In the genomic region with DNA sequence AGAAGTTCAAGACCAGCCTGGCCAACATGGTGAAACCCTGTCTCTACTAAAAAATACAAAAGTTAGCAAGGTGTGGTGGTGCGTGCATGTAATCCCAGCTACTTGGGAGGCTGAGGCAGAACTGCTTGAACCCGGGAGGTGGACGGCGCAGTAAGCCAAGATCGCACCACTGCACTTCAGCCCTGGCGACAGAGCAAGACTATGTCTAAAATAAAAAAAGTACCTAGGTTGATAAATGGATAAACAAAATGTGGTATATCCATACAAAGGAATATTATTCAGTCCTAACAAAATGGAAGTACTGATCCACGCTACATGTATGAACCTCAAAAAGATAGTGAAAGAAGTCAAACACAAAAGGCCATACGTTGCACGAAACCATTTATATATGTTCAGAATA, we compare ENCODE assay signal across 9 cellular contexts. TPM values are rescaled to one million over a fixed set of nuclear protein-coding genes. Genes with fewer than 3 reads are reported as not detected.
DNase-seq lines count a peak whose midpoint lies in the region; ATAC-seq and TF ChIP-seq lines count a peak whose summit lies in the region.
"Had no signal": no experiment of that assay in that cellular context is flagged by ENCODE, and none has a peak within 500 bp of the region (broad histone marks: within the 10 kb centered on the region; RNA-seq: fewer than 3 reads in every experiment).

No MANE protein-coding gene starts in this region.

- H3K9me3 Mint-ChIP-seq in activated naive CD4-positive, alpha-beta T cell treated with anti-CD3 and anti-CD28 coated beads, Interleukin-2, amount 10 ng/mL, durations not matched to agents 7 days and 5 days = no peaks in the 10 kb centered on the region
- peaks cover 24% of the 10 kb centered on the region for H3K9me3 Mint-ChIP-seq in WTC11
- H3K9me3 Mint-ChIP-seq in stimulated activated naive B cell treated with anti-CD40 and anti-IgM and Interleukin-4, amounts not matched to agents 10 μg/mL and 1 μg/mL and 100 μg/mL, for 72 hours = no peaks in the 10 kb centered on the region

- H3K4me3 Mint-ChIP-seq in activated naive CD4-positive, alpha-beta T cell treated with anti-CD3 and anti-CD28 coated beads, Interleukin-2, amount 10 ng/mL, durations not matched to agents 7 days and 5 days = peak overlapping the region; percentile 99
- peak overlapping the region; percentile 95 for H3K4me3 Mint-ChIP-seq in WTC11
- peak overlapping the region; percentile 99 for H3K4me3 Mint-ChIP-seq in stimulated activated naive B cell treated with anti-CD40 and anti-IgM and Interleukin-4, amounts not matched to agents 10 μg/mL and 1 μg/mL and 100 μg/mL, for 72 hours

- 0 out of 2 replicates have a peak, but pooled peaks cover 1% of the 10 kb centered on the region for H3K36me3 ChIP-seq in H7 (replicated peaks; ENCODE audit: control insufficient read depth, insufficient read depth, low read length)

- CTCF ChIA-PET in activated naive CD4-positive, alpha-beta T cell treated with anti-CD3 and anti-CD28 coated beads, Interleukin-2, amount 10 ng/mL, durations not matched to agents 7 days and 5 days (lab: Charles Lee) = no interaction called here
- CTCF ChIA-PET in WTC11 (lab: Charles Lee) = no interaction called here

- no peaks in the 10 kb centered on the region for H3K27me3 ChIP-seq in H7 (ENCODE audit: control insufficient read depth, insufficient read depth, low read length)

- TF ChIP-seq CTCF in WTC11 (IDR thresholded peaks at IDR 0.05) (no peak), fibroblast of villous mesenchyme (IDR thresholded peaks at IDR 0.05; ENCODE audit: insufficient read depth, low read depth, low read length) (no peak)

- no peak for DNase-seq in activated naive CD4-positive, alpha-beta T cell treated with anti-CD3 and anti-CD28 coated beads, Interleukin-2, amount 10 ng/mL, durations not matched to agents 7 days and 5 days
- DNase-seq in activated naive CD4-positive, alpha-beta T cell treated with anti-CD3 and anti-CD28 coated beads, Interleukin-2, amount 50 U/mL, for 16 hours = no peak
- no peak for DNase-seq in WTC11 (ENCODE audit: low spot score)
- DNase-seq in fibroblast of villous mesenchyme (ENCODE audit: low read depth) = no peak
- DNase-seq in stimulated activated naive B cell treated with anti-CD40 and anti-IgM and Interleukin-4, amounts not matched to agents 10 μg/mL and 1 μg/mL and 100 μg/mL, for 72 hours = no peak
- DNase-seq in stimulated activated CD4-positive, alpha-beta T cell treated with anti-CD3 and anti-CD28 coated beads, Interleukin-2, amount 100 ng/mL, for 48 hours = no peak
- DNase-seq in H7 = no peak
- DNase-seq: occipital lobe had no signal

- H3K4me1 Mint-ChIP-seq in activated naive CD4-positive, alpha-beta T cell treated with anti-CD3 and anti-CD28 coated beads, Interleukin-2, amount 10 ng/mL, durations not matched to agents 7 days and 5 days = peaks cover 44% of the 10 kb centered on the region
- peaks cover 17% of the 10 kb centered on the region for H3K4me1 Mint-ChIP-seq in WTC11
- H3K4me1 Mint-ChIP-seq in stimulated activated naive B cell treated with anti-CD40 and anti-IgM and Interleukin-4, amounts not matched to agents 10 μg/mL and 1 μg/mL and 100 μg/mL, for 72 hours = peaks cover 12 to 39% of the 10 kb centered on the region in 2 donors

- POLR2A ChIA-PET in WTC11 (lab: Charles Lee) = no interaction called here

- ATAC-seq in WTC11 (no peak), HG02798 (IDR thresholded peaks at IDR 0.05; ENCODE audit: poor library complexity, unreplicated experiment) (no peak)
- no peak for ATAC-seq in stimulated activated naive B cell treated with anti-CD40 and anti-IgM and Interleukin-4, amounts not matched to agents 10 μg/mL and 1 μg/mL and 100 μg/mL, for 72 hours (replicated peaks)

- H3K27me3 Mint-ChIP-seq in activated naive CD4-positive, alpha-beta T cell treated with anti-CD3 and anti-CD28 coated beads, Interleukin-2, amount 10 ng/mL, durations not matched to agents 7 days and 5 days = peaks cover 4% of the 10 kb centered on the region
- H3K27me3 Mint-ChIP-seq in WTC11 (ENCODE audit: low read depth) = peaks cover 2% of the 10 kb centered on the region; the same call in 1 of the 2 replicates
- H3K27me3 Mint-ChIP-seq in stimulated activated naive B cell treated with anti-CD40 and anti-IgM and Interleukin-4, amounts not matched to agents 10 μg/mL and 1 μg/mL and 100 μg/mL, for 72 hours = no peaks in the 10 kb centered on the region

- peaks cover 25% of the 10 kb centered on the region for H3K36me3 Mint-ChIP-seq in activated naive CD4-positive, alpha-beta T cell treated with anti-CD3 and anti-CD28 coated beads, Interleukin-2, amount 10 ng/mL, durations not matched to agents 7 days and 5 days
- peaks cover 35% of the 10 kb centered on the region for H3K36me3 Mint-ChIP-seq in WTC11
- H3K36me3 Mint-ChIP-seq in stimulated activated naive B cell treated with anti-CD40 and anti-IgM and Interleukin-4, amounts not matched to agents 10 μg/mL and 1 μg/mL and 100 μg/mL, for 72 hours = peaks cover 22 to 44% of the 10 kb centered on the region in 2 donors

- peak overlapping the region; percentile 99 for H3K27ac Mint-ChIP-seq in activated naive CD4-positive, alpha-beta T cell treated with anti-CD3 and anti-CD28 coated beads, Interleukin-2, amount 10 ng/mL, durations not matched to agents 7 days and 5 days
- 0 out of 2 replicates have a peak overlapping the region, but pooled peaks have one; percentile 95 for H3K27ac Mint-ChIP-seq in WTC11
- H3K27ac Mint-ChIP-seq in stimulated activated naive B cell treated with anti-CD40 and anti-IgM and Interleukin-4, amounts not matched to agents 10 μg/mL and 1 μg/mL and 100 μg/mL, for 72 hours = peak overlapping the region; percentile 99

- peak overlapping the region; percentile 83 for H3K4me3 ChIP-seq in fibroblast of villous mesenchyme (ENCODE audit: low read depth, low read length)
- H3K4me3 ChIP-seq in H7 (ENCODE audit: insufficient read depth, low read depth, low read length) = no peak overlapping the region

TF ChIP-seq in WTC11, 78 proteins besides CTCF, POLR2A, EP300 and RAD21:
- TF ChIP-seq CREB1 (CRISPR knock-in tag; IDR thresholded peaks at IDR 0.05) (no peak), HMGA2 (CRISPR knock-in tag; IDR thresholded peaks at IDR 0.05) (no peak), GABPB1 (CRISPR knock-in tag; IDR thresholded peaks at IDR 0.05) (no peak)
- TF ChIP-seq, protein P1, sequence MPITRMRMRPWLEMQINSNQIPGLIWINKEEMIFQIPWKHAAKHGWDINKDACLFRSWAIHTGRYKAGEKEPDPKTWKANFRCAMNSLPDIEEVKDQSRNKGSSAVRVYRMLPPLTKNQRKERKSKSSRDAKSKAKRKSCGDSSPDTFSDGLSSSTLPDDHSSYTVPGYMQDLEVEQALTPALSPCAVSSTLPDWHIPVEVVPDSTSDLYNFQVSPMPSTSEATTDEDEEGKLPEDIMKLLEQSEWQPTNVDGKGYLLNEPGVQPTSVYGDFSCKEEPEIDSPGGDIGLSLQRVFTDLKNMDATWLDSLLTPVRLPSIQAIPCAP (CRISPR knock-in tag; IDR thresholded peaks at IDR 0.05) = no peak
- TF ChIP-seq, protein P2, sequence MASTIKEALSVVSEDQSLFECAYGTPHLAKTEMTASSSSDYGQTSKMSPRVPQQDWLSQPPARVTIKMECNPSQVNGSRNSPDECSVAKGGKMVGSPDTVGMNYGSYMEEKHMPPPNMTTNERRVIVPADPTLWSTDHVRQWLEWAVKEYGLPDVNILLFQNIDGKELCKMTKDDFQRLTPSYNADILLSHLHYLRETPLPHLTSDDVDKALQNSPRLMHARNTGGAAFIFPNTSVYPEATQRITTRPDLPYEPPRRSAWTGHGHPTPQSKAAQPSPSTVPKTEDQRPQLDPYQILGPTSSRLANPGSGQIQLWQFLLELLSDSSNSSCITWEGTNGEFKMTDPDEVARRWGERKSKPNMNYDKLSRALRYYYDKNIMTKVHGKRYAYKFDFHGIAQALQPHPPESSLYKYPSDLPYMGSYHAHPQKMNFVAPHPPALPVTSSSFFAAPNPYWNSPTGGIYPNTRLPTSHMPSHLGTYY (CRISPR knock-in tag; IDR thresholded peaks at IDR 0.05) = no peak
- TF ChIP-seq, protein P3, sequence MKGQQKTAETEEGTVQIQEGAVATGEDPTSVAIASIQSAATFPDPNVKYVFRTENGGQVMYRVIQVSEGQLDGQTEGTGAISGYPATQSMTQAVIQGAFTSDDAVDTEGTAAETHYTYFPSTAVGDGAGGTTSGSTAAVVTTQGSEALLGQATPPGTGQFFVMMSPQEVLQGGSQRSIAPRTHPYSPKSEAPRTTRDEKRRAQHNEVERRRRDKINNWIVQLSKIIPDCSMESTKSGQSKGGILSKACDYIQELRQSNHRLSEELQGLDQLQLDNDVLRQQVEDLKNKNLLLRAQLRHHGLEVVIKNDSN (CRISPR knock-in tag; IDR thresholded peaks at IDR 0.05) = no peak
- TF ChIP-seq, protein P4, sequence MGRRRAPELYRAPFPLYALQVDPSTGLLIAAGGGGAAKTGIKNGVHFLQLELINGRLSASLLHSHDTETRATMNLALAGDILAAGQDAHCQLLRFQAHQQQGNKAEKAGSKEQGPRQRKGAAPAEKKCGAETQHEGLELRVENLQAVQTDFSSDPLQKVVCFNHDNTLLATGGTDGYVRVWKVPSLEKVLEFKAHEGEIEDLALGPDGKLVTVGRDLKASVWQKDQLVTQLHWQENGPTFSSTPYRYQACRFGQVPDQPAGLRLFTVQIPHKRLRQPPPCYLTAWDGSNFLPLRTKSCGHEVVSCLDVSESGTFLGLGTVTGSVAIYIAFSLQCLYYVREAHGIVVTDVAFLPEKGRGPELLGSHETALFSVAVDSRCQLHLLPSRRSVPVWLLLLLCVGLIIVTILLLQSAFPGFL (CRISPR knock-in tag; IDR thresholded peaks at IDR 0.05; ENCODE audit: borderline replicate concordance) = no peak
- TF ChIP-seq, protein P5, sequence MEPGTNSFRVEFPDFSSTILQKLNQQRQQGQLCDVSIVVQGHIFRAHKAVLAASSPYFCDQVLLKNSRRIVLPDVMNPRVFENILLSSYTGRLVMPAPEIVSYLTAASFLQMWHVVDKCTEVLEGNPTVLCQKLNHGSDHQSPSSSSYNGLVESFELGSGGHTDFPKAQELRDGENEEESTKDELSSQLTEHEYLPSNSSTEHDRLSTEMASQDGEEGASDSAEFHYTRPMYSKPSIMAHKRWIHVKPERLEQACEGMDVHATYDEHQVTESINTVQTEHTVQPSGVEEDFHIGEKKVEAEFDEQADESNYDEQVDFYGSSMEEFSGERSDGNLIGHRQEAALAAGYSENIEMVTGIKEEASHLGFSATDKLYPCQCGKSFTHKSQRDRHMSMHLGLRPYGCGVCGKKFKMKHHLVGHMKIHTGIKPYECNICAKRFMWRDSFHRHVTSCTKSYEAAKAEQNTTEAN (CRISPR knock-in tag; IDR thresholded peaks at IDR 0.05) = no peak
TF ChIP-seq in WTC11: peak in this region for 0.

RNA-seq across cellular contexts. Expression of a gene that starts 1.2 kb away (rescaled TPM):
- total RNA-seq in WTC11 (2021) = 43.2 to 44.7 TPM (median 43.7 TPM) in 3 replicates
- 21.3 and 34.5 TPM in 2 replicates for total RNA-seq in fibroblast of villous mesenchyme
- total RNA-seq in H7 (2014; rRNA removed; shearing (Covaris generic)) = 35.5 and 46.2 TPM in 2 replicates

RNA-seq across cellular contexts. Expression of a gene that starts 22.1 kb away (rescaled TPM):
- total RNA-seq in WTC11 (2021) (65.5 to 69.0 TPM (median 67.0 TPM) in 3 replicates), fibroblast of villous mesenchyme (47.4 and 65.2 TPM in 2 replicates)
- total RNA-seq in H7 (2014; rRNA removed; shearing (Covaris generic)) = 37.1 and 46.0 TPM in 2 replicates
